ENCODE assay signal across 18 cellular contexts in the genomic region with DNA sequence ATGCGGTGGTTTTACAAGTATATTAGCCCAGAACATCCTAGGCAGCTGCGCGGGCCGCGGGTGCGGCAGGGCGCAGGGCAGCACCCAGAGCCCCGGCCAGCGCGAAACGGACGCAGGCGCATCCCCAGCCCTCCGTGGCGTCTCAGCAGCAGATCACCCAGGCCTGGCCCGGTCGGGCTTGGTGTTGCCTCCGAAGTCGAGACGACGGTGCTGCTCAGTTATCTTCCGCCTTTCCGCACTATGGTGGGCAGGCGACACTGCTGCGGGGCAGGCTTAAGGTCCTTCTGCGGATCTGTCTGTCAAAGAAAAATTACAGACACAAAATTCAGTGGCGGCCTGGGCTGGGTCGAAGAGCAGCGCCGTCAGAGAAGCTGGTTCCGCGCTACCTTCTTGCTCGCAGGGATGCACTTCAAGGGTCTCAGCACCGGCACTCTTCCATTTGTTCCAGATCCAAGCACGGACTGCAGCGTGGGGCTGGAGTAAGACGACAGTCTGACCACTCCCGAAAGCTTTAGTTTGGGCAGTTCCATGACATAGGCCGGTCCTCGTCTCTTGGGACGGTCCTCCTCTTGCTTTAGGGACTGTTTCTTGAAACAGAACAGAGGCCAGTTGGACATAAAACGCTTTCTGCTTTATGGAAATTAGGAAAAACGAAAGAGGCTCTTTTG.
DNase-seq lines count a peak whose midpoint lies in the region; ATAC-seq and TF ChIP-seq lines count a peak whose summit lies in the region.
"Had no signal": no experiment of that assay in that cellular context is flagged by ENCODE, and none has a peak within 500 bp of the region (broad histone marks: within the 10 kb centered on the region; RNA-seq: fewer than 3 reads in every experiment).

No MANE protein-coding gene starts in this region.

- peak overlapping the region; percentile 23 for H3K27ac ChIP-seq in osteoblast (ENCODE audit: low read depth, low read length)
- H3K27ac ChIP-seq: 22Rv1, A549, C4-2B, GM23248 had no signal

- H3K4me1 ChIP-seq in osteoblast (ENCODE audit: insufficient read depth, low read length) = peaks cover 5% of the 10 kb centered on the region
- H3K4me1 ChIP-seq: A549 had no signal

- no peak for ATAC-seq in GM18511 (IDR thresholded peaks at IDR 0.05; ENCODE audit: unreplicated experiment)
- ATAC-seq: A549 had no signal

- no peaks in the 10 kb centered on the region for H3K27me3 ChIP-seq in osteoblast (ENCODE audit: insufficient read depth, low read length)

- no peaks in the 10 kb centered on the region for H3K9me3 ChIP-seq in osteoblast (ENCODE audit: low read depth, low read length)
- H3K9me3 ChIP-seq: A549 had no signal

- TF ChIP-seq CTCF in CD14-positive monocyte (IDR thresholded peaks at IDR 0.05) (no peak), chondrocyte (IDR thresholded peaks at IDR 0.05) (no peak), osteoblast (IDR thresholded peaks at IDR 0.05; ENCODE audit: extremely low read depth, low read depth, low read length) (no peak), GM13977 (IDR thresholded peaks at IDR 0.05; ENCODE audit: extremely low read depth, insufficient read depth, missing control alignments) (no peak)

- H3K4me3 ChIP-seq in osteoblast (ENCODE audit: insufficient read depth, low read length) = no peak overlapping the region
- H3K4me3 ChIP-seq: A549, GM23248 had no signal

- H4K20me1 ChIP-seq in osteoblast (ENCODE audit: insufficient read depth, low read length) = peaks cover 34% of the 10 kb centered on the region

- H3K4me2 ChIP-seq in osteoblast (ENCODE audit: insufficient read depth, low read length) = no peak overlapping the region
- H3K4me2 ChIP-seq: A549 had no signal

- no peak overlapping the region for H3K27ac Mint-ChIP-seq in activated naive CD4-positive, alpha-beta T cell treated with anti-CD3 and anti-CD28 coated beads, Interleukin-2, amount 10 ng/mL, durations not matched to agents 7 days and 5 days
- H3K27ac Mint-ChIP-seq in activated naive CD4-positive, alpha-beta T cell treated with anti-CD3 and anti-CD28 coated beads for 36 hours = no peak overlapping the region
- no peak overlapping the region for H3K27ac Mint-ChIP-seq in CD14-positive monocyte
- H3K27ac Mint-ChIP-seq in chondrocyte (ENCODE audit: unreplicated experiment) = no peak overlapping the region
- H3K27ac Mint-ChIP-seq: CD4-positive, alpha-beta memory T cell; H9 had no signal

- peaks cover 2% of the 10 kb centered on the region for H3K36me3 Mint-ChIP-seq in activated naive CD4-positive, alpha-beta T cell treated with anti-CD3 and anti-CD28 coated beads, Interleukin-2, amount 10 ng/mL, durations not matched to agents 7 days and 5 days
- no peaks in the 10 kb centered on the region for H3K36me3 Mint-ChIP-seq in activated naive CD4-positive, alpha-beta T cell treated with anti-CD3 and anti-CD28 coated beads for 36 hours (ENCODE audit: low read depth)
- peaks cover 2 to 4% of the 10 kb centered on the region in 2 donors for H3K36me3 Mint-ChIP-seq in CD14-positive monocyte
- H3K36me3 Mint-ChIP-seq in chondrocyte (ENCODE audit: low read depth) = peaks cover 8% of the 10 kb centered on the region

- peak; percentile 13 for DNase-seq in activated naive CD4-positive, alpha-beta T cell treated with anti-CD3 and anti-CD28 coated beads, Interleukin-2, amount 10 ng/mL, durations not matched to agents 7 days and 5 days
- no peak for DNase-seq in activated naive CD4-positive, alpha-beta T cell treated with anti-CD3 and anti-CD28 coated beads for 36 hours
- peak; percentile 30 for DNase-seq in CD14-positive monocyte (ENCODE audit: low spot score)
- DNase-seq in chondrocyte (ENCODE audit: low spot score) = peak; percentile 90
- peak; percentile 50 for DNase-seq in osteoblast (ENCODE audit: insufficient read length, low spot score, missing footprints)
- no peak for DNase-seq in epidermal melanocyte (ENCODE audit: insufficient read length, low spot score)
- no peak for DNase-seq in GM13977 (ENCODE audit: low spot score)
- DNase-seq: AML-193; CD4-positive, alpha-beta memory T cell; DMS153; DMS79 treated with DMSO at 0.1 percent for 48 hours; GF-D8; GM23248; H9 had no signal

- H3K4me3 Mint-ChIP-seq in activated naive CD4-positive, alpha-beta T cell treated with anti-CD3 and anti-CD28 coated beads, Interleukin-2, amount 10 ng/mL, durations not matched to agents 7 days and 5 days = no peak overlapping the region
- H3K4me3 Mint-ChIP-seq in activated naive CD4-positive, alpha-beta T cell treated with anti-CD3 and anti-CD28 coated beads for 36 hours = no peak overlapping the region
- H3K4me3 Mint-ChIP-seq in CD14-positive monocyte = no peak overlapping the region
- no peak overlapping the region for H3K4me3 Mint-ChIP-seq in chondrocyte (ENCODE audit: unreplicated experiment)
- H3K4me3 Mint-ChIP-seq: CD4-positive, alpha-beta memory T cell; H9 had no signal

- no peaks in the 10 kb centered on the region for H3K9me3 Mint-ChIP-seq in activated naive CD4-positive, alpha-beta T cell treated with anti-CD3 and anti-CD28 coated beads, Interleukin-2, amount 10 ng/mL, durations not matched to agents 7 days and 5 days
- no peaks in the 10 kb centered on the region for H3K9me3 Mint-ChIP-seq in activated naive CD4-positive, alpha-beta T cell treated with anti-CD3 and anti-CD28 coated beads for 36 hours
- H3K9me3 Mint-ChIP-seq in CD14-positive monocyte (peaks cover 0 to 2% (median 0%) of the 10 kb centered on the region in 7 donors), chondrocyte (ENCODE audit: low read depth) (no peaks in the 10 kb centered on the region)
- H3K9me3 Mint-ChIP-seq: H9 had no signal

- H3K27me3 Mint-ChIP-seq in activated naive CD4-positive, alpha-beta T cell treated with anti-CD3 and anti-CD28 coated beads, Interleukin-2, amount 10 ng/mL, durations not matched to agents 7 days and 5 days = peaks cover 6% of the 10 kb centered on the region
- H3K27me3 Mint-ChIP-seq in activated naive CD4-positive, alpha-beta T cell treated with anti-CD3 and anti-CD28 coated beads for 36 hours (ENCODE audit: low read depth) = no peaks in the 10 kb centered on the region
- H3K27me3 Mint-ChIP-seq in CD14-positive monocyte (ENCODE audit: low read depth in 3 of 3) (no peaks in the 10 kb centered on the region), chondrocyte (ENCODE audit: low read depth) (no peaks in the 10 kb centered on the region)
- H3K27me3 Mint-ChIP-seq: CD4-positive, alpha-beta memory T cell had no signal

- peaks cover 92% of the 10 kb centered on the region for H3K36me3 ChIP-seq in osteoblast (ENCODE audit: insufficient read depth, low read length)

- in situ Hi-C loops in GM13977 (cut with MboI; ENCODE audit: low pct_unique_long_range_greater_than_20kb, low sequenced_read_pairs, unreplicated experiment) = no loop called here

- no peaks in the 10 kb centered on the region for H3K4me1 Mint-ChIP-seq in activated naive CD4-positive, alpha-beta T cell treated with anti-CD3 and anti-CD28 coated beads, Interleukin-2, amount 10 ng/mL, durations not matched to agents 7 days and 5 days
- H3K4me1 Mint-ChIP-seq in activated naive CD4-positive, alpha-beta T cell treated with anti-CD3 and anti-CD28 coated beads for 36 hours (ENCODE audit: low read depth) = no peaks in the 10 kb centered on the region
- no peaks in the 10 kb centered on the region for H3K4me1 Mint-ChIP-seq in CD14-positive monocyte
- no peaks in the 10 kb centered on the region for H3K4me1 Mint-ChIP-seq in chondrocyte (ENCODE audit: low read depth)

- CTCF ChIA-PET in activated naive CD4-positive, alpha-beta T cell treated with anti-CD3 and anti-CD28 coated beads, Interleukin-2, amount 10 ng/mL, durations not matched to agents 7 days and 5 days (lab: Charles Lee) = no interaction called here
- CTCF ChIA-PET in activated naive CD4-positive, alpha-beta T cell treated with anti-CD3 and anti-CD28 coated beads for 36 hours (lab: Charles Lee) = no interaction called here

- H2AFZ ChIP-seq in osteoblast (ENCODE audit: low read length) = no peak overlapping the region
- H2AFZ ChIP-seq: GM23248 had no signal

- intact Hi-C loops in activated naive CD4-positive, alpha-beta T cell treated with anti-CD3 and anti-CD28 coated beads for 36 hours (cut with micrococcal nuclease) = no loop called here
- intact Hi-C loops in CD14-positive monocyte (cut with micrococcal nuclease) = no loop called here

- peaks cover 56% of the 10 kb centered on the region for H3K79me2 ChIP-seq in osteoblast (ENCODE audit: insufficient read depth, low read length)

Comparison
In these comparisons a context has a peak if more than half of its experiments do, and no peak if none do; other contexts are left out.
1. DNase-seq: peak in activated naive CD4-positive, alpha-beta T cell treated with anti-CD3 and anti-CD28 coated beads, Interleukin-2, amount 10 ng/mL, durations not matched to agents 7 days and 5 days (single experiment), CD14-positive monocyte (single experiment), chondrocyte (single experiment) and osteoblast (single experiment); none in activated naive CD4-positive, alpha-beta T cell treated with anti-CD3 and anti-CD28 coated beads for 36 hours (single experiment), epidermal melanocyte (single experiment) and GM13977 (single experiment).